13 cellular contexts compared by ENCODE assay signal in genomic region chr6:7933794-7934193, GRCh38. TPM values are rescaled to one million over a fixed set of nuclear protein-coding genes. Genes with fewer than 3 reads are reported as not detected.
DNase-seq lines count a peak whose midpoint lies in the region; ATAC-seq, FAIRE-seq and TF ChIP-seq lines count a peak whose summit lies in the region.
"Had no signal": no experiment of that assay in that cellular context is flagged by ENCODE, and none has a peak within 500 bp of the region (broad histone marks: within the 10 kb centered on the region; RNA-seq: fewer than 3 reads in every experiment).

No MANE protein-coding gene starts in this region.

- H3K9me3 ChIP-seq in OCI-LY3 (ENCODE audit: insufficient read depth, low read length) = peaks cover 6% of the 10 kb centered on the region; the same call in 1 of the 2 replicates
- H3K9me3 ChIP-seq: SK-N-SH had no signal

- no peak overlapping the region for H3K4me3 Mint-ChIP-seq in activated naive CD4-positive, alpha-beta T cell treated with anti-CD3 and anti-CD28 coated beads for 36 hours
- no peak overlapping the region for H3K4me3 Mint-ChIP-seq in mesothelial cell of epicardium
- H3K4me3 Mint-ChIP-seq: activated naive CD8-positive, alpha-beta T cell treated with anti-CD3 and anti-CD28 coated beads, Interleukin-2, amount 50 U/mL, for 24 hours; CD14-positive monocyte had no signal

- intact Hi-C loops in activated naive CD4-positive, alpha-beta T cell treated with anti-CD3 and anti-CD28 coated beads for 36 hours (cut with micrococcal nuclease) = no loop called here

- no peak for DNase-seq in GM18507 (ENCODE audit: extremely low spot score, insufficient read length, low read depth)
- DNase-seq in stimulated activated CD4-positive, alpha-beta T cell treated with anti-CD3 and anti-CD28 coated beads, Interleukin-4, amount 100 ng/mL, for 24 hours = no peak
- no peak for DNase-seq in activated naive CD4-positive, alpha-beta T cell treated with anti-CD3 and anti-CD28 coated beads for 36 hours
- no peak for DNase-seq in SIG-M5 (lab: John Stamatoyannopoulos, UW)
- DNase-seq in mesothelial cell of epicardium (ENCODE audit: low spot score in 2 of 2, unreplicated experiment in 2 of 2) = no peak
- DNase-seq: activated naive CD8-positive, alpha-beta T cell treated with anti-CD3 and anti-CD28 coated beads, Interleukin-2, amount 50 U/mL, for 24 hours; NCI-H2081 treated with DMSO at 0.1 percent for 48 hours; SK-N-SH had no signal

- ATAC-seq in GM21367 (IDR thresholded peaks at IDR 0.05; ENCODE audit: unreplicated experiment) (peak; percentile 90), HG03039 (IDR thresholded peaks at IDR 0.05; ENCODE audit: unreplicated experiment) (peak; percentile 97)
- ATAC-seq: activated naive CD8-positive, alpha-beta T cell treated with anti-CD3 and anti-CD28 coated beads, Interleukin-2, amount 50 U/mL, for 24 hours had no signal

- CTCF ChIA-PET in activated naive CD4-positive, alpha-beta T cell treated with anti-CD3 and anti-CD28 coated beads for 36 hours (lab: Charles Lee) = interaction anchor here (1.5 kb wide), 1 partner anchor 40 kb away, joined by 4 read pairs; no protein-coding TSS in a partner anchor

- no peaks in the 10 kb centered on the region for H3K36me3 Mint-ChIP-seq in activated naive CD4-positive, alpha-beta T cell treated with anti-CD3 and anti-CD28 coated beads for 36 hours (ENCODE audit: low read depth)
- no peaks in the 10 kb centered on the region for H3K36me3 Mint-ChIP-seq in mesothelial cell of epicardium
- H3K36me3 Mint-ChIP-seq: CD14-positive monocyte had no signal

- no peaks in the 10 kb centered on the region for H3K4me1 Mint-ChIP-seq in activated naive CD4-positive, alpha-beta T cell treated with anti-CD3 and anti-CD28 coated beads for 36 hours (ENCODE audit: low read depth)
- H3K4me1 Mint-ChIP-seq in mesothelial cell of epicardium = no peaks in the 10 kb centered on the region

- no peak for TF ChIP-seq CTCF in OCI-LY3 (IDR thresholded peaks at IDR 0.05; ENCODE audit: low read depth, low read length)
- TF ChIP-seq CTCF in mesothelial cell of epicardium (IDR thresholded peaks at IDR 0.05; ENCODE audit: unreplicated experiment) = no peak

- H3K9ac ChIP-seq in OCI-LY3 (ENCODE audit: low read length) = peak overlapping the region; percentile 44; the same call in 1 of the 2 replicates
- H3K9ac ChIP-seq: SK-N-SH had no signal

- no peaks in the 10 kb centered on the region for H3K9me3 Mint-ChIP-seq in activated naive CD4-positive, alpha-beta T cell treated with anti-CD3 and anti-CD28 coated beads for 36 hours
- H3K9me3 Mint-ChIP-seq in mesothelial cell of epicardium = peaks cover 4% of the 10 kb centered on the region
- H3K9me3 Mint-ChIP-seq: activated naive CD8-positive, alpha-beta T cell treated with anti-CD3 and anti-CD28 coated beads, Interleukin-2, amount 50 U/mL, for 24 hours had no signal

- no peaks in the 10 kb centered on the region for H3K27me3 ChIP-seq in OCI-LY3 (ENCODE audit: low read depth, low read length)

- H3K79me2 ChIP-seq in OCI-LY3 (ENCODE audit: low read length) = no peaks in the 10 kb centered on the region

- no peak overlapping the region for H3K27ac Mint-ChIP-seq in activated naive CD4-positive, alpha-beta T cell treated with anti-CD3 and anti-CD28 coated beads for 36 hours
- no peak overlapping the region for H3K27ac Mint-ChIP-seq in mesothelial cell of epicardium
- H3K27ac Mint-ChIP-seq: activated naive CD8-positive, alpha-beta T cell treated with anti-CD3 and anti-CD28 coated beads, Interleukin-2, amount 50 U/mL, for 24 hours; CD14-positive monocyte had no signal

- H3K27me3 Mint-ChIP-seq in activated naive CD4-positive, alpha-beta T cell treated with anti-CD3 and anti-CD28 coated beads for 36 hours (ENCODE audit: low read depth) = peaks cover 17% of the 10 kb centered on the region
- H3K27me3 Mint-ChIP-seq in mesothelial cell of epicardium (ENCODE audit: low read depth) = peaks cover 10% of the 10 kb centered on the region

- peak; percentile 78 for FAIRE-seq in GM18507 (lab: Jason Lieb, UNC)
- FAIRE-seq: endometrium had no signal

- H3K4me3 ChIP-seq in OCI-LY3 (ENCODE audit: low read length) = peak overlapping the region; percentile 51

- H3K27ac ChIP-seq in OCI-LY3 (ENCODE audit: low read length) = peak overlapping the region; percentile 91

- H4K20me1 ChIP-seq in OCI-LY3 (ENCODE audit: insufficient read depth, low read length) = no peaks in the 10 kb centered on the region

- H2AFZ ChIP-seq in OCI-LY3 (ENCODE audit: low read depth, low read length) = peak overlapping the region; percentile 43; the same call in 1 of the 2 replicates

- peak overlapping the region; percentile 75 for H3K4me2 ChIP-seq in OCI-LY3 (ENCODE audit: low read length)
- H3K4me2 ChIP-seq: SK-N-SH had no signal

- H3K4me1 ChIP-seq in OCI-LY3 (ENCODE audit: low read length) = peaks cover 37% of the 10 kb centered on the region

- peaks cover 6% of the 10 kb centered on the region for H3K36me3 ChIP-seq in OCI-LY3 (replicated peaks; ENCODE audit: low read depth, low read length)

RNA-seq across cellular contexts. Expression of gene TXNDC5, which starts 23.2 kb away (rescaled TPM):
- 10 to 100 TPM; 60.7 to 62.2 TPM for total RNA-seq in activated naive CD4-positive, alpha-beta T cell treated with anti-CD3 and anti-CD28 coated beads for 36 hours
- 120 to 127 TPM (median 126 TPM) in 3 replicates for total RNA-seq in mesothelial cell of epicardium
